In genomic region chr10:3785251-3785848, GRCh38 we compare ENCODE assay signal across 1 cellular context.
TF ChIP-seq lines count a peak whose summit lies in the region.

No MANE protein-coding gene starts in this region.

TF ChIP-seq in SK-N-SH, 30 proteins besides CTCF, POLR2A, EP300 and RAD21 (continued from another document):
- TF ChIP-seq PBX3 (IDR thresholded peaks at IDR 0.05) (peak; percentile 27; the same call in 1 of the 2 replicates), USF2 (IDR thresholded peaks at IDR 0.05; ENCODE audit: borderline replicate concordance, low read depth, low read length) (no peak), EZH2phosphoT487 (IDR thresholded peaks at IDR 0.05; ENCODE audit: borderline replicate concordance, low read depth) (no peak), FOXM1 (IDR thresholded peaks at IDR 0.05; ENCODE audit: low read depth) (peak; percentile 34), RFX5 (IDR thresholded peaks at IDR 0.05; ENCODE audit: low read length) (peak; percentile 77; the same call in 1 of the 2 replicates), MEF2A (IDR thresholded peaks at IDR 0.05; ENCODE audit: borderline replicate concordance, low read depth) (peak; percentile 93), NRF1 (IDR thresholded peaks at IDR 0.05; ENCODE audit: low read depth, low read length) (no peak; the same call in 1 of the 2 replicates), GATA2 (CRISPR knock-in tag; IDR thresholded peaks at IDR 0.05) (no peak), ELF1 (IDR thresholded peaks at IDR 0.05) (no peak), FOXJ3 (CRISPR knock-in tag; IDR thresholded peaks at IDR 0.05) (no peak), SMC3 (IDR thresholded peaks at IDR 0.05; ENCODE audit: low read depth, low read length) (peak; percentile 19; the same call in 1 of the 2 replicates), GABPA (IDR thresholded peaks at IDR 0.05; ENCODE audit: low read depth) (no peak), USF1 (IDR thresholded peaks at IDR 0.05; ENCODE audit: borderline replicate concordance, low read depth) (peak; percentile 81), IRF3 (IDR thresholded peaks at IDR 0.05; ENCODE audit: low read depth, low read length) (peak; percentile 70), YY1 (IDR thresholded peaks at IDR 0.05; ENCODE audit: low read depth) (no peak), NFIC (IDR thresholded peaks at IDR 0.05; ENCODE audit: borderline replicate concordance) (no peak), JUND (IDR thresholded peaks at IDR 0.05) (no peak), RCOR1 (IDR thresholded peaks at IDR 0.05; ENCODE audit: low read length) (no peak), MXI1 (IDR thresholded peaks at IDR 0.05; ENCODE audit: low read depth, low read length) (no peak)
